Comparison of ENCODE assay signal across 9 cellular contexts in genomic region chr5:1003296-1003937, GRCh38. TPM values are rescaled to one million over a fixed set of nuclear protein-coding genes. Genes with fewer than 3 reads are reported as not detected.
DNase-seq lines count a peak whose midpoint lies in the region; ATAC-seq and TF ChIP-seq lines count a peak whose summit lies in the region.
"Had no signal": no experiment of that assay in that cellular context is flagged by ENCODE, and none has a peak within 500 bp of the region (broad histone marks: within the 10 kb centered on the region; RNA-seq: fewer than 3 reads in every experiment).

No MANE protein-coding gene starts in this region.

- in situ Hi-C loops in GM13976 (cut with MboI; ENCODE audit: low sequenced_read_pairs, unreplicated experiment), result no loop called here

- peak overlapping the region; percentile 14 for H3K4me3 Mint-ChIP-seq in activated CD4-positive, alpha-beta T cell treated with anti-CD3 and anti-CD28 coated beads, Interleukin-2, amount 10 ng/mL, durations not matched to agents 24 days and 14 days
- H3K4me3 Mint-ChIP-seq: stimulated activated naive CD8-positive, alpha-beta T cell treated with anti-CD3 and anti-CD28 coated beads, Interleukin-15, Interleukin-2, amounts not matched to agents 100 ng/mL and 50 ng/mL, for 24 hours had no signal

- peaks cover 10 to 53% of the 10 kb centered on the region in 2 donors for H3K27me3 ChIP-seq in left lung

- TF ChIP-seq CTCF in NB4 (IDR thresholded peaks at IDR 0.05; ENCODE audit: low read depth, low read length) (no peak), left lung (IDR thresholded peaks at IDR 0.05) (no peak), GM13976 (IDR thresholded peaks at IDR 0.05; ENCODE audit: borderline replicate concordance, control extremely low read depth, extremely low read depth, insufficient read depth, missing control alignments) (no peak)

- peaks cover 9% of the 10 kb centered on the region for H3K4me1 Mint-ChIP-seq in activated CD4-positive, alpha-beta T cell treated with anti-CD3 and anti-CD28 coated beads, Interleukin-2, amount 10 ng/mL, durations not matched to agents 24 days and 14 days

- no peak overlapping the region for H3K27ac Mint-ChIP-seq in activated CD4-positive, alpha-beta T cell treated with anti-CD3 and anti-CD28 coated beads, Interleukin-2, amount 10 ng/mL, durations not matched to agents 24 days and 14 days
- H3K27ac Mint-ChIP-seq: stimulated activated naive CD8-positive, alpha-beta T cell treated with anti-CD3 and anti-CD28 coated beads, Interleukin-15, Interleukin-2, amounts not matched to agents 100 ng/mL and 50 ng/mL, for 24 hours had no signal

- DNase-seq in CD1c-positive myeloid dendritic cell (ENCODE audit: extremely low spot score) (peak; percentile 25), NB4 (ENCODE audit: low read depth) (peak; percentile 49), left lung (peak; percentile 44 to 62), pons (ENCODE audit: low spot score) (no peak), middle frontal gyrus (ENCODE audit: extremely low spot score, low spot score) (no peak), left cardiac atrium (no peak), GM13976 (ENCODE audit: low spot score) (no peak)
- peak; percentile 60 for DNase-seq in activated CD4-positive, alpha-beta T cell treated with anti-CD3 and anti-CD28 coated beads, Interleukin-2, amount 10 ng/mL, durations not matched to agents 24 days and 14 days

- intact Hi-C loops in activated CD4-positive, alpha-beta T cell treated with anti-CD3 and anti-CD28 coated beads, Interleukin-2, amount 10 ng/mL, durations not matched to agents 24 days and 14 days (cut with micrococcal nuclease), result no loop called here
- intact Hi-C loops in left lung (cut with DNase I) (no loop called here), left cardiac atrium (cut with DNase I) (no loop called here)

- H3K4me3 ChIP-seq in NB4 (ENCODE audit: low read depth, low read length), result no peak overlapping the region
- H3K4me3 ChIP-seq in left lung, result no peak overlapping the region

- peaks cover 8 to 15% of the 10 kb centered on the region in 2 donors for H3K4me1 ChIP-seq in left lung

- no peak overlapping the region for H3K27ac ChIP-seq in left lung

- H3K36me3 Mint-ChIP-seq in activated CD4-positive, alpha-beta T cell treated with anti-CD3 and anti-CD28 coated beads, Interleukin-2, amount 10 ng/mL, durations not matched to agents 24 days and 14 days (ENCODE audit: low read depth), result no peaks in the 10 kb centered on the region

- no peaks in the 10 kb centered on the region for H3K36me3 ChIP-seq in left lung

- H3K9me3 Mint-ChIP-seq in activated CD4-positive, alpha-beta T cell treated with anti-CD3 and anti-CD28 coated beads, Interleukin-2, amount 10 ng/mL, durations not matched to agents 24 days and 14 days, result no peaks in the 10 kb centered on the region
- H3K9me3 Mint-ChIP-seq: stimulated activated naive CD8-positive, alpha-beta T cell treated with anti-CD3 and anti-CD28 coated beads, Interleukin-15, Interleukin-2, amounts not matched to agents 100 ng/mL and 50 ng/mL, for 24 hours had no signal

- ATAC-seq in left lung (peak; percentile 21), left cardiac atrium (no peak)

- peaks cover 38% of the 10 kb centered on the region for H3K27me3 Mint-ChIP-seq in activated CD4-positive, alpha-beta T cell treated with anti-CD3 and anti-CD28 coated beads, Interleukin-2, amount 10 ng/mL, durations not matched to agents 24 days and 14 days

- H3K9me3 ChIP-seq in left lung, result no peaks in the 10 kb centered on the region

- no peak for TF ChIP-seq POLR2A in NB4 (IDR thresholded peaks at IDR 0.05; ENCODE audit: extremely low read depth, insufficient read length)

RNA-seq across cellular contexts. Expression of gene NKD2, which starts 5.2 kb away (rescaled TPM):
- total RNA-seq in activated CD4-positive, alpha-beta T cell treated with anti-CD3 and anti-CD28 coated beads, Interleukin-2, amount 10 ng/mL, durations not matched to agents 24 days and 14 days, result 3.3 and 4.0 TPM in 2 replicates
- total RNA-seq in left lung (10 to 100 TPM; 31.6 to 61.5 TPM), left cardiac atrium (10 to 100 TPM in 1 of 2 donors, 1 to 10 TPM in 1; 4.4 to 10.4 TPM)

Comparison
In these comparisons a context has a peak if more than half of its experiments do, and no peak if none do; other contexts are left out.
1. DNase-seq: peak in CD1c-positive myeloid dendritic cell (single experiment), NB4 (single experiment), activated CD4-positive, alpha-beta T cell treated with anti-CD3 and anti-CD28 coated beads, Interleukin-2, amount 10 ng/mL, durations not matched to agents 24 days and 14 days (single experiment) and left lung (2 of 2); none in pons (single experiment), middle frontal gyrus (single experiment), left cardiac atrium (single experiment) and GM13976 (single experiment).